3 cellular contexts compared by ENCODE assay signal in the genomic region with DNA sequence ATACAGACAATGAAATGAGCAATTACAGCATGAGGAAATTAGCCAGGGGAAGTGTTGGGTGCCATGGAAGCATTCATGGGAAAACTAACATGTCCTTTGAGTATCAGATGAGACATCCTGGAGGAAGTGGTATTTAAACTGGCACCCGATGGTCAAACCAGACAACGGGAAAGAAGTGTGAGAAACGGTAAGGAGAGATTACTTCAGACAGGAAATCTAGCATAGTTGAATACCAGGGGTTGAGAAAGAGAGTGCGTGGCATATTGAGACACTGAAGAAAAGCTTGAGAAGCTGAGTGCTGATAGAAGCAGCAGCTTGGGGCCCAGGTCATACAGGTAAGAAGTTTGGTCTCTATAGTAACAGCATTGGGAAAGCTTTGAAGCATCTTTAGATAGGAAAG.
"Had no signal": no experiment of that assay in that cellular context is flagged by ENCODE, and none has a peak within 500 bp of the region (broad histone marks: within the 10 kb centered on the region; RNA-seq: fewer than 3 reads in every experiment).

No MANE protein-coding gene starts in this region.

- DNase-seq: GDM1, GF-D8 had no signal

- ATAC-seq: GM12878 had no signal

- H3K4me3 ChIP-seq: GM12878 had no signal
